In genomic region chr15:73752817-73753214, GRCh38 we compare ENCODE assay signal across 8 cellular contexts. TPM values are rescaled to one million over a fixed set of nuclear protein-coding genes. Genes with fewer than 3 reads are reported as not detected.
DNase-seq lines count a peak whose midpoint lies in the region; ATAC-seq lines count a peak whose summit lies in the region.

No MANE protein-coding gene starts in this region.

- no peaks in the 10 kb centered on the region for H3K36me3 ChIP-seq in muscle layer of colon (ENCODE audit: insufficient read depth, low read length)

- peak; percentile 20 for ATAC-seq in esophagus mucosa

- H3K27ac ChIP-seq in muscle layer of colon (ENCODE audit: low read depth, low read length) = no peak overlapping the region

- H3K9me3 ChIP-seq in muscle layer of colon (ENCODE audit: low read length) = no peaks in the 10 kb centered on the region

- no peak overlapping the region for H3K9ac ChIP-seq in muscle layer of colon (ENCODE audit: low read length)

- no peaks in the 10 kb centered on the region for H3K4me1 ChIP-seq in muscle layer of colon (ENCODE audit: insufficient read depth, low read length)

- peak; percentile 9 for DNase-seq in stimulated activated CD4-positive, alpha-beta T cell treated with anti-CD3 and anti-CD28 coated beads, Interleukin-15, amount 100 ng/mL, for 24 hours
- no peak for DNase-seq in stimulated activated CD4-positive, alpha-beta T cell treated with anti-CD3 and anti-CD28 coated beads, Interleukin-12 subunit alpha, Interleukin-12 subunit beta, amount 100 ng/mL, for 4 hours
- DNase-seq in cerebellum (ENCODE audit: low spot score) (no peak), NCI-H128 (lab: John Stamatoyannopoulos, UW; ENCODE audit: unreplicated experiment) (no peak), hippocampal formation (lab: John Stamatoyannopoulos, UW) (no peak), NCI-H1436 treated with DMSO at 0.1 percent for 48 hours (lab: John Stamatoyannopoulos, UW) (no peak)

- peak overlapping the region; percentile 56 to 74 for H3K4me3 ChIP-seq in muscle layer of colon (ENCODE audit: low read depth in 1 of 2, low read length in 2 of 2)

- H3K27me3 ChIP-seq in muscle layer of colon (ENCODE audit: control insufficient read depth in 1 of 2, insufficient read depth in 2 of 2, low read length in 2 of 2) = peaks cover 0 to 5% of the 10 kb centered on the region in 2 donors

RNA-seq across cellular contexts. Expression of gene INSYN1, which starts 0.3 kb away (rescaled TPM):
- total RNA-seq in esophagus mucosa = 5.1 TPM
- total RNA-seq in cerebellum = 22.9 TPM
